11 cellular contexts compared by ENCODE assay signal in the genomic region with DNA sequence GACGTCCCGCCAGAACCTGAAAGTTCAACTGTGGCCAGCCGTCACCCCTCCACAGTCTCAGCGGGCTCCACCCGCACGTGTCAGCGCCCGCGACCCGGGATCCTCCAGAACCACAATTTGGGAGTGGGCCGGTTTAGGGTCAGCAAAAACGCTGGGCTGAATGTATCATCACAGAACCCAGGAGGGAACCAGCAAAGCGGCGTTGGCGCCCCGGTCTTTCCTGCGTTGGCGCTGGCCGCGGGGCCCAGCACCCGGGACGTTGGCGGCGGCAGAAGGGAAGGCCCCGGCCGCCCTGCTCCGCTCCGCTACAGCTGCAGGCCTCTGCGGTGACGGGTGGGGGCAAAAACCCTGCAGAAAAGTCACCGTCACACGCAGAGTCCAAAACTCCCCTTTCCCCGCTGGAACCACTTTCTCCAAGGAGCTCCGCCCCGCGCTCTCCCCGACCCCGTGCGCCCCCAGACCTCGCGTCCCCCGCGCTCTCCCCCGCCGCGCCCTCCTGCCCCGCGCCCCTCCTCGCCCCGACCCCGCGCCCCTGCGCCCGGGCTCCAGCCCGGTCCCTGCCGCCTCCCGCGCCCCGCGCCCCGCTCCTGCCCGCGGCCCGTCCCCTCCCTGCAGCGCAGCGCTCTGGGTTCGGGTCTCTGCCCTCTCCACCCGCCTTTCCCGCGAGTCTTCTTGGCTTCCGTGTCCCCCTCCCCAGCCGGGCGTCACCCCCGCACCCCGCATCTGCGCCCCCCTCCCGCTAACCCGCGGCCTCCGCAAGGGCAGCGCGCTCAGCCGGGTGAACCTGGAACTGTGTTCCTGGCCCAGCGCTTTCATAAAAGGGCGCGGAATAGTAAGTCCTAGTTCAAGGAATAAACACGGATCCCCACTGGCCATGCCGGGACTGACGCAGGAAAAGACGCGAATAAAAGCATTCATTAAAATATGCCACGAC. TPM values are rescaled to one million over a fixed set of nuclear protein-coding genes. Genes with fewer than 3 reads are reported as not detected.
DNase-seq lines count a peak whose midpoint lies in the region; ATAC-seq and TF ChIP-seq lines count a peak whose summit lies in the region.
"Had no signal": no experiment of that assay in that cellular context is flagged by ENCODE, and none has a peak within 500 bp of the region (broad histone marks: within the 10 kb centered on the region; RNA-seq: fewer than 3 reads in every experiment).

No MANE protein-coding gene starts in this region.

- peaks cover 10 to 41% (median 28%) of the 10 kb centered on the region in 4 donors for H3K4me1 ChIP-seq in liver (ENCODE audit: control insufficient read depth in 4 of 4, insufficient read depth in 4 of 4, low read length in 3 of 4)
- H3K4me1 ChIP-seq: parathyroid adenoma had no signal

- peaks cover 10% of the 10 kb centered on the region for H3K9me3 Mint-ChIP-seq in activated CD4-positive, alpha-beta T cell treated with anti-CD3 and anti-CD28 coated beads, Interleukin-2, amount 10 ng/mL, durations not matched to agents 24 days and 14 days
- peaks cover 6 to 10% of the 10 kb centered on the region in 2 donors for H3K9me3 Mint-ChIP-seq in stimulated activated naive CD8-positive, alpha-beta T cell treated with anti-CD3 and anti-CD28 coated beads, Interleukin-15, amount 100 ng/mL, for 72 hours
- H3K9me3 Mint-ChIP-seq: dendritic cell treated with granulocyte-macrophage colony-stimulating factor and Interleukin-4, amounts not matched to agents 40 ng/mL and 50 ng/mL, for 4 days had no signal

- no peak for TF ChIP-seq CTCF in liver (IDR thresholded peaks at IDR 0.05; ENCODE audit: low read depth, low read length, missing input control)

- peaks cover 10% of the 10 kb centered on the region for H3K36me3 Mint-ChIP-seq in activated CD4-positive, alpha-beta T cell treated with anti-CD3 and anti-CD28 coated beads, Interleukin-2, amount 10 ng/mL, durations not matched to agents 24 days and 14 days (ENCODE audit: low read depth)

- H3K9me3 ChIP-seq in liver (ENCODE audit: control insufficient read depth in 4 of 4, low read length in 3 of 4): no peaks in the 10 kb centered on the region

- peak overlapping the region; percentile 35 to 92 (median 54) for H3K4me3 ChIP-seq in liver (ENCODE audit: low read depth in 1 of 3, low read length in 3 of 3)
- H3K4me3 ChIP-seq: tibial artery had no signal

- peak overlapping the region; percentile 64 for H3K4me3 Mint-ChIP-seq in activated CD4-positive, alpha-beta T cell treated with anti-CD3 and anti-CD28 coated beads, Interleukin-2, amount 10 ng/mL, durations not matched to agents 24 days and 14 days
- peak overlapping the region; percentile 44 to 60 for H3K4me3 Mint-ChIP-seq in stimulated activated naive CD8-positive, alpha-beta T cell treated with anti-CD3 and anti-CD28 coated beads, Interleukin-15, amount 100 ng/mL, for 72 hours
- H3K4me3 Mint-ChIP-seq: dendritic cell treated with granulocyte-macrophage colony-stimulating factor and Interleukin-4, amounts not matched to agents 40 ng/mL and 50 ng/mL, for 4 days had no signal

- H3K27ac ChIP-seq in liver (ENCODE audit: low read depth in 1 of 2, low read length in 2 of 2): peak overlapping the region; percentile 84 to 85
- H3K27ac ChIP-seq: parathyroid adenoma, tibial artery had no signal

- peaks cover 61% of the 10 kb centered on the region for H3K27me3 Mint-ChIP-seq in activated CD4-positive, alpha-beta T cell treated with anti-CD3 and anti-CD28 coated beads, Interleukin-2, amount 10 ng/mL, durations not matched to agents 24 days and 14 days
- H3K27me3 Mint-ChIP-seq in stimulated activated naive CD8-positive, alpha-beta T cell treated with anti-CD3 and anti-CD28 coated beads, Interleukin-15, amount 100 ng/mL, for 72 hours: peaks cover 86% of the 10 kb centered on the region

- H3K27me3 ChIP-seq in liver (ENCODE audit: control insufficient read depth in 4 of 4, insufficient read depth in 4 of 4, low read length in 3 of 4): no peaks in the 10 kb centered on the region

- peak; percentile 42 for ATAC-seq in stimulated activated naive CD8-positive, alpha-beta T cell treated with anti-CD3 and anti-CD28 coated beads, Interleukin-15, amount 100 ng/mL, for 72 hours

- no peaks in the 10 kb centered on the region for H3K36me3 ChIP-seq in liver (ENCODE audit: control insufficient read depth in 4 of 4, insufficient read depth in 3 of 4, low read depth in 1 of 4, low read length in 3 of 4)
- H3K36me3 ChIP-seq: tibial artery had no signal

- no peak overlapping the region for H3K27ac Mint-ChIP-seq in activated CD4-positive, alpha-beta T cell treated with anti-CD3 and anti-CD28 coated beads, Interleukin-2, amount 10 ng/mL, durations not matched to agents 24 days and 14 days
- no peak overlapping the region for H3K27ac Mint-ChIP-seq in stimulated activated naive CD8-positive, alpha-beta T cell treated with anti-CD3 and anti-CD28 coated beads, Interleukin-15, amount 100 ng/mL, for 72 hours
- H3K27ac Mint-ChIP-seq: dendritic cell treated with granulocyte-macrophage colony-stimulating factor and Interleukin-4, amounts not matched to agents 40 ng/mL and 50 ng/mL, for 4 days had no signal

- TF ChIP-seq RAD21 in liver (IDR thresholded peaks at IDR 0.05): peak in 1 of 2 donors; percentile 23

- H3K9ac ChIP-seq in liver (ENCODE audit: low read depth in 1 of 2, low read length in 2 of 2): peak overlapping the region; percentile 52 to 76
- H3K9ac ChIP-seq: parathyroid adenoma had no signal

- peaks cover 37% of the 10 kb centered on the region for H3K4me1 Mint-ChIP-seq in activated CD4-positive, alpha-beta T cell treated with anti-CD3 and anti-CD28 coated beads, Interleukin-2, amount 10 ng/mL, durations not matched to agents 24 days and 14 days
- peaks cover 35% of the 10 kb centered on the region for H3K4me1 Mint-ChIP-seq in stimulated activated naive CD8-positive, alpha-beta T cell treated with anti-CD3 and anti-CD28 coated beads, Interleukin-15, amount 100 ng/mL, for 72 hours

- intact Hi-C loops in activated CD4-positive, alpha-beta T cell treated with anti-CD3 and anti-CD28 coated beads, Interleukin-2, amount 10 ng/mL, durations not matched to agents 24 days and 14 days (cut with micrococcal nuclease): loop anchor here (10.0 kb wide), 2 partner anchors 812 to 1412 kb away; no protein-coding TSS in a partner anchor

- WGBS in liver: 7% methylated on average over 92 of the region's 92 CpGs

- peak; percentile 72 for DNase-seq in activated CD4-positive, alpha-beta T cell treated with anti-CD3 and anti-CD28 coated beads, Interleukin-2, amount 10 ng/mL, durations not matched to agents 24 days and 14 days
- no peak for DNase-seq in activated CD4-positive, alpha-beta T cell treated with anti-CD3 and anti-CD28 coated beads for 4 hours
- peak; percentile 20 for DNase-seq in central memory CD4-positive, alpha-beta T cell
- no peak for DNase-seq in stimulated activated naive CD8-positive, alpha-beta T cell treated with anti-CD3 and anti-CD28 coated beads, Interleukin-15, amount 100 ng/mL, for 72 hours
- no peak for DNase-seq in NCI-H2196 treated with DMSO at 0.1 percent for 48 hours (lab: John Stamatoyannopoulos, UW; ENCODE audit: unreplicated experiment)
- DNase-seq in stimulated activated naive CD4-positive, alpha-beta T cell (lab: John Stamatoyannopoulos, UW): no peak
- DNase-seq in foreskin melanocyte: no peak
- DNase-seq: tibial artery had no signal

TF ChIP-seq in liver, 16 proteins besides CTCF, POLR2A, EP300 and RAD21 (continues in another document):
- peak; percentile 74 for TF ChIP-seq YY1 (IDR thresholded peaks at IDR 0.05)
- no peak for TF ChIP-seq HNF4G (IDR thresholded peaks at IDR 0.05)
- peak; percentile 22 for TF ChIP-seq REST (IDR thresholded peaks at IDR 0.05)
- peak in 1 of 2 donors; percentile 8 for TF ChIP-seq HNF4A (conservative IDR thresholded peaks at IDR 0.05)
- peak in 1 of 2 donors; percentile 7 for TF ChIP-seq RXRA (IDR thresholded peaks at IDR 0.05)
- TF ChIP-seq, protein P1, sequence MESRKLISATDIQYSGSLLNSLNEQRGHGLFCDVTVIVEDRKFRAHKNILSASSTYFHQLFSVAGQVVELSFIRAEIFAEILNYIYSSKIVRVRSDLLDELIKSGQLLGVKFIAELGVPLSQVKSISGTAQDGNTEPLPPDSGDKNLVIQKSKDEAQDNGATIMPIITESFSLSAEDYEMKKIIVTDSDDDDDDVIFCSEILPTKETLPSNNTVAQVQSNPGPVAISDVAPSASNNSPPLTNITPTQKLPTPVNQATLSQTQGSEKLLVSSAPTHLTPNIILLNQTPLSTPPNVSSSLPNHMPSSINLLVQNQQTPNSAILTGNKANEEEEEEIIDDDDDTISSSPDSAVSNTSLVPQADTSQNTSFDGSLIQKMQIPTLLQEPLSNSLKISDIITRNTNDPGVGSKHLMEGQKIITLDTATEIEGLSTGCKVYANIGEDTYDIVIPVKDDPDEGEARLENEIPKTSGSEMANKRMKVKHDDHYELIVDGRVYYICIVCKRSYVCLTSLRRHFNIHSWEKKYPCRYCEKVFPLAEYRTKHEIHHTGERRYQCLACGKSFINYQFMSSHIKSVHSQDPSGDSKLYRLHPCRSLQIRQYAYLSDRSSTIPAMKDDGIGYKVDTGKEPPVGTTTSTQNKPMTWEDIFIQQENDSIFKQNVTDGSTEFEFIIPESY (IDR thresholded peaks at IDR 0.05): no peak

RNA-seq across cellular contexts. Expression of gene RNF32, which starts 24.0 kb away (rescaled TPM):
- 2.3 and 2.4 TPM in 2 replicates for total RNA-seq in activated CD4-positive, alpha-beta T cell treated with anti-CD3 and anti-CD28 coated beads, Interleukin-2, amount 10 ng/mL, durations not matched to agents 24 days and 14 days
- 1 to 10 TPM in 1 of 2 donors, under 1 TPM in 1; 0.59 to 1.3 TPM for total RNA-seq in liver
- polyA plus RNA-seq in liver: under 1 TPM; 0.72 to 0.73 TPM

Comparison
In these comparisons a context has a peak if more than half of its experiments do, and no peak if none do; other contexts are left out.
1. DNase-seq: peak in activated CD4-positive, alpha-beta T cell treated with anti-CD3 and anti-CD28 coated beads, Interleukin-2, amount 10 ng/mL, durations not matched to agents 24 days and 14 days (single experiment) and central memory CD4-positive, alpha-beta T cell (single experiment); none in activated CD4-positive, alpha-beta T cell treated with anti-CD3 and anti-CD28 coated beads for 4 hours (0 of 2), stimulated activated naive CD8-positive, alpha-beta T cell treated with anti-CD3 and anti-CD28 coated beads, Interleukin-15, amount 100 ng/mL, for 72 hours (0 of 2), NCI-H2196 treated with DMSO at 0.1 percent for 48 hours (single experiment), stimulated activated naive CD4-positive, alpha-beta T cell (0 of 6) and foreskin melanocyte (single experiment).